ENCODE assay signal across 29 cellular contexts in genomic region chr17:20304961-20305360, GRCh38.
"Had no signal": no experiment of that assay in that cellular context is flagged by ENCODE, and none has a peak within 500 bp of the region (broad histone marks: within the 10 kb centered on the region; RNA-seq: fewer than 3 reads in every experiment).

No MANE protein-coding gene starts in this region.

- DNase-seq: activated CD4-positive, alpha-beta memory T cell treated with anti-CD3 and anti-CD28 coated beads for 36 hours; activated CD4-positive, alpha-beta T cell treated with anti-CD3 and anti-CD28 coated beads for 36 hours; activated CD4-positive, alpha-beta T cell treated with anti-CD3 and anti-CD28 coated beads, Interleukin-2, amount 10 ng/mL, durations not matched to agents 24 days and 14 days; activated CD4-positive, CD25-positive, alpha-beta regulatory T cell; activated CD4-positive, CD25-positive, alpha-beta regulatory T cell treated with anti-CD3 and anti-CD28 coated beads, Interleukin-2, amount 50 U/mL, for 72 hours; activated CD8-positive, alpha-beta memory T cell treated with anti-CD3 and anti-CD28 coated beads, Interleukin-2, amount 10 ng/mL, durations not matched to agents 7 days and 5 days; activated CD8-positive, alpha-beta memory T cell treated with anti-CD3 and anti-CD28 coated beads, Interleukin-2, amount 50 U/mL, for 48 hours; activated CD8-positive, alpha-beta T cell treated with anti-CD3 and anti-CD28 coated beads, Interleukin-2, amount 10 ng/mL, durations not matched to agents 7 days and 5 days; activated effector memory CD4-positive, alpha-beta T cell treated with Interleukin-2 at 50 U/mL for 16 hours; activated gamma-delta T cell treated with Interleukin-2 at 50 U/mL for 16 hours; activated naive CD4-positive, alpha-beta T cell treated with anti-CD3 and anti-CD28 coated beads, Interleukin-2, amount 50 U/mL, for 16 hours; activated naive CD4-positive, alpha-beta T cell treated with Interleukin-2 at 50 U/mL for 16 hours; activated T-cell treated with anti-CD3 and anti-CD28 coated beads for 4 hours; activated T-cell treated with anti-CD3 and anti-CD28 coated beads, Interleukin-2, amount 50 U/mL, for 24 hours; amniotic stem cell; anterior cingulate cortex; brain microvascular endothelial cell; cortex of kidney; dermis blood vessel endothelial cell; effector CD4-positive, alpha-beta T cell; effector memory CD8-positive, alpha-beta T cell; erythroblast; esophagus squamous epithelium; foreskin melanocyte; heart right ventricle; T-helper 2 cell had no signal

- H3K27me3 ChIP-seq: brain microvascular endothelial cell, esophagus squamous epithelium, gastroesophageal sphincter, heart right ventricle, hepatocyte had no signal

- H3K27ac ChIP-seq: brain microvascular endothelial cell, esophagus squamous epithelium, gastroesophageal sphincter, heart right ventricle, hepatocyte had no signal

- H3K4me3 ChIP-seq: esophagus squamous epithelium, gastroesophageal sphincter, heart right ventricle, hepatocyte had no signal

- ATAC-seq: activated CD4-positive, alpha-beta T cell treated with anti-CD3 and anti-CD28 coated beads for 36 hours; activated CD8-positive, alpha-beta memory T cell treated with anti-CD3 and anti-CD28 coated beads, Interleukin-2, amount 10 ng/mL, durations not matched to agents 7 days and 5 days; activated CD8-positive, alpha-beta T cell treated with anti-CD3 and anti-CD28 coated beads, Interleukin-2, amount 10 ng/mL, durations not matched to agents 7 days and 5 days; activated T-helper 17 cell treated with anti-CD3 and anti-CD28 coated beads, Interleukin-2, amount 50 U/mL, for 72 hours; effector memory CD8-positive, alpha-beta T cell; gastroesophageal sphincter; heart right ventricle had no signal

- H3K4me2 ChIP-seq: hepatocyte had no signal

- H2AFZ ChIP-seq: hepatocyte had no signal

- H3K4me1 ChIP-seq: esophagus squamous epithelium, gastroesophageal sphincter, heart right ventricle had no signal

- H3K36me3 ChIP-seq: brain microvascular endothelial cell had no signal

- H3K79me2 ChIP-seq: hepatocyte had no signal
